In the genomic region with DNA sequence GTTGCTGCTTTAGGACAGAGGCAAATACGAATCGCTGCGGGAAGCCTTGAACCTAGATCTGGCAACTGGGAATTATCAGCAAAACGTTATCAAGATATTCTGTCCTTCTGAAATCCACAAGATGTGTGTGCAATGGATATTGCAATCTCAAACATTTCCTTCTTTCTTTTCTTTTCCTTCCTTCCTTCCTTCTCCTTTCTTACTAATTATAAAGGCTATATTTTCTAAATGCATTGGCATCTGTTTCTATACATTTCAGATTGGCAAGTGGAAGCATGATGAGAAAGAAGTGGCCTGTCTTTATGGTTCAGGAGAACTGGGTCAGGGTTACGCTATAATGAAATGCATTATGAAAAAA, we compare ENCODE assay signal across 8 cellular contexts. TPM values are rescaled to one million over a fixed set of nuclear protein-coding genes. Genes with fewer than 3 reads are reported as not detected.
DNase-seq lines count a peak whose midpoint lies in the region; ATAC-seq, FAIRE-seq and TF ChIP-seq lines count a peak whose summit lies in the region.

No MANE protein-coding gene starts in this region.

- no peaks in the 10 kb centered on the region for H3K4me1 ChIP-seq in muscle layer of duodenum (ENCODE audit: control insufficient read depth in 1 of 2, insufficient read depth in 2 of 2, low read length in 2 of 2)

- no peaks in the 10 kb centered on the region for H3K36me3 Mint-ChIP-seq in HFFc6 (ENCODE audit: low read depth)
- H3K36me3 Mint-ChIP-seq in activated naive CD8-positive, alpha-beta T cell treated with anti-CD3 and anti-CD28 coated beads, Interleukin-2, amount 50 U/mL, for 24 hours (ENCODE audit: low read depth): peaks cover 72% of the 10 kb centered on the region

- no peak for FAIRE-seq in frontal cortex (lab: Jason Lieb, UNC)

- H3K4me3 ChIP-seq in muscle layer of duodenum (ENCODE audit: low read depth in 1 of 2, low read length in 2 of 2): peak overlapping the region; percentile 44 to 66

- H3K27ac ChIP-seq in C4-2B (no peak overlapping the region), muscle layer of duodenum (ENCODE audit: low read length) (peak overlapping the region; percentile 78)

- DNase-seq in HFFc6 (no peak), NCI-H1417 (lab: John Stamatoyannopoulos, UW) (no peak), frontal cortex (ENCODE audit: low spot score in 2 of 2) (no peak), DMS53 (lab: John Stamatoyannopoulos, UW) (no peak)
- no peak for DNase-seq in activated naive CD8-positive, alpha-beta T cell treated with anti-CD3 and anti-CD28 coated beads, Interleukin-2, amount 50 U/mL, for 24 hours

- TF ChIP-seq CTCF in C4-2B (conservative IDR thresholded peaks at IDR 0.05): peak; percentile 41
- peak; percentile 71 for TF ChIP-seq CTCF in HFFc6 (IDR thresholded peaks at IDR 0.05)

- H3K4me1 Mint-ChIP-seq in HFFc6 (ENCODE audit: low read depth): peaks cover 18% of the 10 kb centered on the region
- peaks cover 79% of the 10 kb centered on the region for H3K4me1 Mint-ChIP-seq in activated naive CD8-positive, alpha-beta T cell treated with anti-CD3 and anti-CD28 coated beads, Interleukin-2, amount 50 U/mL, for 24 hours

- H3K36me3 ChIP-seq in muscle layer of duodenum (ENCODE audit: control insufficient read depth in 1 of 2, insufficient read depth in 2 of 2, low read length in 2 of 2): peaks cover 0 to 6% of the 10 kb centered on the region in 2 donors

- H3K9me3 ChIP-seq in muscle layer of duodenum (ENCODE audit: control insufficient read depth in 1 of 2, low read length in 2 of 2): no peaks in the 10 kb centered on the region

- H3K9me3 Mint-ChIP-seq in HFFc6: no peaks in the 10 kb centered on the region
- H3K9me3 Mint-ChIP-seq in activated naive CD8-positive, alpha-beta T cell treated with anti-CD3 and anti-CD28 coated beads, Interleukin-2, amount 50 U/mL, for 24 hours: no peaks in the 10 kb centered on the region

- peaks cover 61% of the 10 kb centered on the region for H3K27me3 Mint-ChIP-seq in HFFc6 (ENCODE audit: insufficient read depth)
- no peaks in the 10 kb centered on the region for H3K27me3 Mint-ChIP-seq in activated naive CD8-positive, alpha-beta T cell treated with anti-CD3 and anti-CD28 coated beads, Interleukin-2, amount 50 U/mL, for 24 hours

- no peak overlapping the region for H3K27ac Mint-ChIP-seq in HFFc6
- H3K27ac Mint-ChIP-seq in activated naive CD8-positive, alpha-beta T cell treated with anti-CD3 and anti-CD28 coated beads, Interleukin-2, amount 50 U/mL, for 24 hours: peak overlapping the region; percentile 95

- no peak for ATAC-seq in activated naive CD8-positive, alpha-beta T cell treated with anti-CD3 and anti-CD28 coated beads, Interleukin-2, amount 50 U/mL, for 24 hours
- ATAC-seq in HG03045 (IDR thresholded peaks at IDR 0.05; ENCODE audit: unreplicated experiment): no peak

- no peak overlapping the region for H3K4me3 Mint-ChIP-seq in HFFc6
- peak overlapping the region; percentile 94 for H3K4me3 Mint-ChIP-seq in activated naive CD8-positive, alpha-beta T cell treated with anti-CD3 and anti-CD28 coated beads, Interleukin-2, amount 50 U/mL, for 24 hours

- no peaks in the 10 kb centered on the region for H3K27me3 ChIP-seq in muscle layer of duodenum (ENCODE audit: low read depth, low read length)

RNA-seq across cellular contexts. Expression of a gene that starts 2.0 kb away (rescaled TPM):
- not detected for total RNA-seq in HFFc6 (2021; fragmentation: NEBNext Ultra II Directional; extraction: Animal tissue kit (Norgen Biotek cat#: 25700))
- 0.82 TPM for total RNA-seq in frontal cortex

RNA-seq across cellular contexts. Expression of a gene that starts 42.8 kb away (rescaled TPM):
- total RNA-seq in HFFc6 (2021; fragmentation: NEBNext Ultra II Directional; extraction: Animal tissue kit (Norgen Biotek cat#: 25700)): 10 to 100 TPM in 1 of 6 experiments, 1 to 10 TPM in 5; 6.9 to 10.1 (median 8.5) TPM
- total RNA-seq in frontal cortex: 6.9 TPM
